33 cellular contexts compared by ENCODE assay signal in genomic region chr1:39592069-39592468, GRCh38. TPM values are rescaled to one million over a fixed set of nuclear protein-coding genes. Genes with fewer than 3 reads are reported as not detected.
"Had no signal": no experiment of that assay in that cellular context is flagged by ENCODE, and none has a peak within 500 bp of the region (broad histone marks: within the 10 kb centered on the region; RNA-seq: fewer than 3 reads in every experiment).

No MANE protein-coding gene starts in this region.

- H3K36me3 ChIP-seq: colonic mucosa, esophagus muscularis mucosa, neutrophil, pancreas, prostate gland, right atrium auricular region, suprapubic skin, transverse colon, upper lobe of right lung, uterus had no signal

- ATAC-seq: left lobe of liver; mucosa of descending colon; pancreas; sciatic nerve; stimulated activated naive CD8-positive, alpha-beta T cell treated with anti-CD3 and anti-CD28 coated beads, Interleukin-15, amount 100 ng/mL, for 72 hours; upper lobe of right lung had no signal

- H3K4me3 ChIP-seq: colonic mucosa, esophagus muscularis mucosa, lung, mucosa of descending colon, pancreas, prostate gland, right atrium auricular region, smooth muscle cell, suprapubic skin, transverse colon, upper lobe of right lung, uterus had no signal

- H3K4me3 Mint-ChIP-seq: dendritic cell treated with granulocyte-macrophage colony-stimulating factor and Interleukin-4, amounts not matched to agents 40 ng/mL and 50 ng/mL, for 4 days; endodermal cell; mesothelial cell of epicardium; naive B cell; natural killer cell treated with Interleukin-12 subunit alpha and Interleukin-12 subunit beta and Interleukin-15 and Interleukin-18, amount 100 ng/mL, for 72 hours; neural crest cell; stimulated activated naive CD8-positive, alpha-beta T cell treated with anti-CD3 and anti-CD28 coated beads, Interleukin-15, amount 100 ng/mL, for 72 hours had no signal

- FAIRE-seq: keratinocyte, pancreas had no signal

- H3K36me3 Mint-ChIP-seq: mesothelial cell of epicardium; naive B cell; natural killer cell treated with Interleukin-12 subunit alpha and Interleukin-12 subunit beta and Interleukin-15 and Interleukin-18, amount 100 ng/mL, for 72 hours had no signal

- H3K4me1 Mint-ChIP-seq: endodermal cell; naive B cell; neural crest cell; stimulated activated naive CD8-positive, alpha-beta T cell treated with anti-CD3 and anti-CD28 coated beads, Interleukin-15, amount 100 ng/mL, for 72 hours had no signal

- H3K27ac Mint-ChIP-seq: dendritic cell treated with granulocyte-macrophage colony-stimulating factor and Interleukin-4, amounts not matched to agents 40 ng/mL and 50 ng/mL, for 4 days; endodermal cell; mesothelial cell of epicardium; natural killer cell treated with Interleukin-12 subunit alpha and Interleukin-12 subunit beta and Interleukin-15 and Interleukin-18, amount 100 ng/mL, for 72 hours had no signal

- H3K9me3 Mint-ChIP-seq: dendritic cell treated with granulocyte-macrophage colony-stimulating factor and Interleukin-4, amounts not matched to agents 40 ng/mL and 50 ng/mL, for 4 days; endodermal cell; mesothelial cell of epicardium; naive B cell; natural killer cell treated with Interleukin-12 subunit alpha and Interleukin-12 subunit beta and Interleukin-15 and Interleukin-18, amount 100 ng/mL, for 72 hours; neural crest cell; stimulated activated naive CD8-positive, alpha-beta T cell treated with anti-CD3 and anti-CD28 coated beads, Interleukin-15, amount 100 ng/mL, for 72 hours had no signal

- DNase-seq: colonic mucosa; effector CD8-positive, alpha-beta T cell; endodermal cell; foreskin melanocyte; hypothalamus; mesenchymal stem cell; mucosa of descending colon; naive B cell; stimulated activated CD4-positive, alpha-beta T cell treated with anti-CD3 and anti-CD28 coated beads, Interleukin-12 subunit alpha, Interleukin-12 subunit beta, amount 100 ng/mL, for 4 hours; stimulated activated CD4-positive, alpha-beta T cell treated with anti-CD3 and anti-CD28 coated beads, Interleukin-1b, Interleukin-23, amount 100 ng/mL, for 48 hours; stimulated activated CD4-positive, alpha-beta T cell treated with anti-CD3 and anti-CD28 coated beads, Interleukin-4, amount 100 ng/mL, for 1 hour; stimulated activated CD8-positive, alpha-beta memory T cell treated with anti-CD3 and anti-CD28 coated beads, Interleukin-4, amount 100 ng/mL, for 48 hours; stimulated activated naive CD4-positive, alpha-beta T cell; stimulated activated naive CD8-positive, alpha-beta T cell treated with anti-CD3 and anti-CD28 coated beads, Interleukin-15, amount 100 ng/mL, for 72 hours; transverse colon; upper lobe of right lung; uterus had no signal

- H3K9me3 ChIP-seq: colonic mucosa, esophagus muscularis mucosa, mucosa of descending colon, neutrophil, pancreas, prostate gland, right atrium auricular region, suprapubic skin, transverse colon, upper lobe of right lung, uterus had no signal

- H3K27ac ChIP-seq: colonic mucosa, esophagus muscularis mucosa, neutrophil, pancreas, prostate gland, right atrium auricular region, suprapubic skin, transverse colon, upper lobe of right lung, uterus had no signal

- H3K4me1 ChIP-seq: colonic mucosa, esophagus muscularis mucosa, pancreas, prostate gland, right atrium auricular region, suprapubic skin, transverse colon, upper lobe of right lung, uterus had no signal

- H3K27me3 ChIP-seq: colonic mucosa, pancreas, right atrium auricular region, transverse colon, upper lobe of right lung, uterus had no signal

RNA-seq across cellular contexts. Expression of gene HEYL, which starts 47.4 kb away (rescaled TPM):
- total RNA-seq: fibroblast of lung; natural killer cell treated with Interleukin-12 subunit alpha and Interleukin-12 subunit beta and Interleukin-15 and Interleukin-18, amount 100 ng/mL, for 72 hours had no signal
- polyA plus RNA-seq: keratinocyte had no signal
